Comparison of ENCODE assay signal across 1 cellular context in genomic region chr2:74756356-74756890, GRCh38.
TF ChIP-seq lines count a peak whose summit lies in the region.

No MANE protein-coding gene starts in this region.

TF ChIP-seq in HepG2, 621 proteins besides CTCF, POLR2A, EP300 and RAD21 (continued from another document and continues in another):
- no peak for TF ChIP-seq REST (IDR thresholded peaks at IDR 0.05; ENCODE audit: borderline replicate concordance in 1 of 2, low read depth in 1 of 2, low read length in 2 of 2)
- TF ChIP-seq RFXAP (CRISPR knock-in tag; IDR thresholded peaks at IDR 0.05; ENCODE audit: borderline replicate concordance): no peak
- no peak for TF ChIP-seq HDAC6 (IDR thresholded peaks at IDR 0.05; ENCODE audit: low read depth, low read length)
- no peak for TF ChIP-seq ARNT2 (CRISPR knock-in tag; IDR thresholded peaks at IDR 0.05; ENCODE audit: low read depth)
- TF ChIP-seq CBX1 (IDR thresholded peaks at IDR 0.05; ENCODE audit: low read depth): no peak
- TF ChIP-seq KDM6A (CRISPR knock-in tag; IDR thresholded peaks at IDR 0.05; ENCODE audit: low read depth): peak; percentile 64
- TF ChIP-seq, protein P1, sequence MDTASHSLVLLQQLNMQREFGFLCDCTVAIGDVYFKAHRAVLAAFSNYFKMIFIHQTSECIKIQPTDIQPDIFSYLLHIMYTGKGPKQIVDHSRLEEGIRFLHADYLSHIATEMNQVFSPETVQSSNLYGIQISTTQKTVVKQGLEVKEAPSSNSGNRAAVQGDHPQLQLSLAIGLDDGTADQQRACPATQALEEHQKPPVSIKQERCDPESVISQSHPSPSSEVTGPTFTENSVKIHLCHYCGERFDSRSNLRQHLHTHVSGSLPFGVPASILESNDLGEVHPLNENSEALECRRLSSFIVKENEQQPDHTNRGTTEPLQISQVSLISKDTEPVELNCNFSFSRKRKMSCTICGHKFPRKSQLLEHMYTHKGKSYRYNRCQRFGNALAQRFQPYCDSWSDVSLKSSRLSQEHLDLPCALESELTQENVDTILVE (CRISPR knock-in tag; IDR thresholded peaks at IDR 0.05): no peak
- TF ChIP-seq ZNF383 (CRISPR knock-in tag; IDR thresholded peaks at IDR 0.05; ENCODE audit: borderline replicate concordance): no peak
- TF ChIP-seq ZNF792 (CRISPR knock-in tag; IDR thresholded peaks at IDR 0.05): no peak
- TF ChIP-seq KAT2B (IDR thresholded peaks at IDR 0.05; ENCODE audit: borderline replicate concordance, low read depth, low read length): no peak
- TF ChIP-seq ZSCAN9 (CRISPR knock-in tag; IDR thresholded peaks at IDR 0.05; ENCODE audit: borderline replicate concordance): peak; percentile 57; the same call in 1 of the 2 replicates
- no peak for TF ChIP-seq ZNF687 (CRISPR knock-in tag; IDR thresholded peaks at IDR 0.05)
- no peak for TF ChIP-seq ZNF737 (CRISPR knock-in tag; IDR thresholded peaks at IDR 0.05; ENCODE audit: borderline replicate concordance)
- TF ChIP-seq RARA (CRISPR knock-in tag; IDR thresholded peaks at IDR 0.05): peak; percentile 54
- no peak for TF ChIP-seq KLF9 (CRISPR knock-in tag; IDR thresholded peaks at IDR 0.05; ENCODE audit: low read depth)
- no peak for TF ChIP-seq CAMTA2 (CRISPR knock-in tag; IDR thresholded peaks at IDR 0.05; ENCODE audit: borderline replicate concordance)
- no peak for TF ChIP-seq ZNF235 (CRISPR knock-in tag; IDR thresholded peaks at IDR 0.05; ENCODE audit: borderline replicate concordance)
- TF ChIP-seq HNRNPLL (IDR thresholded peaks at IDR 0.05; ENCODE audit: low read depth, low read length, poor library complexity, severe bottlenecking): no peak
- no peak for TF ChIP-seq MAFF (IDR thresholded peaks at IDR 0.05; ENCODE audit: low read depth, low read length)
- TF ChIP-seq, protein P2, sequence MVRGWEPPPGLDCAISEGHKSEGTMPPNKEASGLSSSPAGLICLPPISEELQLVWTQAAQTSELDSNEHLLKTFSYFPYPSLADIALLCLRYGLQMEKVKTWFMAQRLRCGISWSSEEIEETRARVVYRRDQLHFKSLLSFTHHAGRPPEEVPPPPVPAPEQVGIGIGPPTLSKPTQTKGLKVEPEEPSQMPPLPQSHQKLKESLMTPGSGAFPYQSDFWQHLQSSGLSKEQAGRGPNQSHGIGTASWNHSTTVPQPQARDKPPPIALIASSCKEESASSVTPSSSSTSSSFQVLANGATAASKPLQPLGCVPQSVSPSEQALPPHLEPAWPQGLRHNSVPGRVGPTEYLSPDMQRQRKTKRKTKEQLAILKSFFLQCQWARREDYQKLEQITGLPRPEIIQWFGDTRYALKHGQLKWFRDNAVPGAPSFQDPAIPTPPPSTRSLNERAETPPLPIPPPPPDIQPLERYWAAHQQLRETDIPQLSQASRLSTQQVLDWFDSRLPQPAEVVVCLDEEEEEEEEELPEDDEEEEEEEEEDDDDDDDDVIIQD (CRISPR knock-in tag; IDR thresholded peaks at IDR 0.05; ENCODE audit: low read depth): peak; percentile 56; the same call in 1 of the 2 replicates
- TF ChIP-seq ZNF746 (CRISPR knock-in tag; IDR thresholded peaks at IDR 0.05): no peak
- TF ChIP-seq ZNF713 (CRISPR knock-in tag; IDR thresholded peaks at IDR 0.05): no peak
- no peak for TF ChIP-seq ZNF569 (CRISPR knock-in tag; IDR thresholded peaks at IDR 0.05; ENCODE audit: borderline replicate concordance)
- peak; percentile 85 for TF ChIP-seq EHMT2 (IDR thresholded peaks at IDR 0.05; ENCODE audit: borderline replicate concordance, low read depth, low read length)
- TF ChIP-seq SPEN (CRISPR knock-in tag; IDR thresholded peaks at IDR 0.05; ENCODE audit: low read depth): no peak
- TF ChIP-seq ZNF839 (CRISPR knock-in tag; IDR thresholded peaks at IDR 0.05; ENCODE audit: borderline replicate concordance): no peak
- TF ChIP-seq, protein P3, sequence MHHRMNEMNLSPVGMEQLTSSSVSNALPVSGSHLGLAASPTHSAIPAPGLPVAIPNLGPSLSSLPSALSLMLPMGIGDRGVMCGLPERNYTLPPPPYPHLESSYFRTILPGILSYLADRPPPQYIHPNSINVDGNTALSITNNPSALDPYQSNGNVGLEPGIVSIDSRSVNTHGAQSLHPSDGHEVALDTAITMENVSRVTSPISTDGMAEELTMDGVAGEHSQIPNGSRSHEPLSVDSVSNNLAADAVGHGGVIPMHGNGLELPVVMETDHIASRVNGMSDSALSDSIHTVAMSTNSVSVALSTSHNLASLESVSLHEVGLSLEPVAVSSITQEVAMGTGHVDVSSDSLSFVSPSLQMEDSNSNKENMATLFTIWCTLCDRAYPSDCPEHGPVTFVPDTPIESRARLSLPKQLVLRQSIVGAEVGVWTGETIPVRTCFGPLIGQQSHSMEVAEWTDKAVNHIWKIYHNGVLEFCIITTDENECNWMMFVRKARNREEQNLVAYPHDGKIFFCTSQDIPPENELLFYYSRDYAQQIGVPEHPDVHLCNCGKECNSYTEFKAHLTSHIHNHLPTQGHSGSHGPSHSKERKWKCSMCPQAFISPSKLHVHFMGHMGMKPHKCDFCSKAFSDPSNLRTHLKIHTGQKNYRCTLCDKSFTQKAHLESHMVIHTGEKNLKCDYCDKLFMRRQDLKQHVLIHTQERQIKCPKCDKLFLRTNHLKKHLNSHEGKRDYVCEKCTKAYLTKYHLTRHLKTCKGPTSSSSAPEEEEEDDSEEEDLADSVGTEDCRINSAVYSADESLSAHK (CRISPR knock-in tag; IDR thresholded peaks at IDR 0.05; ENCODE audit: borderline replicate concordance): no peak
- no peak for TF ChIP-seq PAX8 (CRISPR knock-in tag; IDR thresholded peaks at IDR 0.05; ENCODE audit: borderline replicate concordance)
- TF ChIP-seq UBTF (CRISPR knock-in tag; IDR thresholded peaks at IDR 0.05): no peak
- no peak for TF ChIP-seq ZNF773 (CRISPR knock-in tag; IDR thresholded peaks at IDR 0.05; ENCODE audit: borderline replicate concordance)
- peak; percentile 93; the same call in 1 of the 2 replicates for TF ChIP-seq CHD4 (IDR thresholded peaks at IDR 0.05; ENCODE audit: borderline replicate concordance, low read length)
- no peak for TF ChIP-seq ZNF446 (CRISPR knock-in tag; IDR thresholded peaks at IDR 0.05)
- no peak for TF ChIP-seq ZNF260 (CRISPR knock-in tag; IDR thresholded peaks at IDR 0.05; ENCODE audit: borderline replicate concordance, low read depth)
- no peak for TF ChIP-seq RERE (CRISPR knock-in tag; IDR thresholded peaks at IDR 0.05; ENCODE audit: low read depth)
- TF ChIP-seq ZBTB8A (CRISPR knock-in tag; IDR thresholded peaks at IDR 0.05; ENCODE audit: borderline replicate concordance, low read depth): no peak
- no peak for TF ChIP-seq ETV6 (CRISPR knock-in tag; conservative IDR thresholded peaks at IDR 0.05)
- TF ChIP-seq STAT5B (CRISPR knock-in tag; IDR thresholded peaks at IDR 0.05): no peak
- no peak for TF ChIP-seq ZNF841 (CRISPR knock-in tag; IDR thresholded peaks at IDR 0.05; ENCODE audit: borderline replicate concordance)
- TF ChIP-seq MXI1 (IDR thresholded peaks at IDR 0.05; ENCODE audit: borderline replicate concordance, low read depth, low read length): no peak
- 0 out of 2 replicates have a peak, but pooled peaks have one; percentile 33 for TF ChIP-seq YEATS4 (CRISPR knock-in tag; IDR thresholded peaks at IDR 0.05; ENCODE audit: borderline replicate concordance)
